ENCODE assay signal across 8 cellular contexts in genomic region chr1:30743584-30744059, GRCh38. TPM values are rescaled to one million over a fixed set of nuclear protein-coding genes. Genes with fewer than 3 reads are reported as not detected.
A peak's percentile ranks its signal among the peaks of the same experiment; 100 is the strongest.
DNase-seq lines count a peak whose midpoint lies in the region.

No MANE protein-coding gene starts in this region.

- in situ Hi-C loops in KBM-7 (cut with MboI; ENCODE audit: low pct_unique_long_range_greater_than_20kb, low sequenced_read_pairs), result no loop called here

- DNase-seq in NCI-H526 (lab: John Stamatoyannopoulos, UW), result peak; percentile 38 to 46
- no peak for DNase-seq in NCI-H526 treated with DMSO at 0.1 percent for 48 hours (lab: John Stamatoyannopoulos, UW)
- peak; percentile 94 for DNase-seq in KBM-7
- DNase-seq in activated CD4-positive, alpha-beta T cell treated with anti-CD3 and anti-CD28 coated beads for 48 hours, result peak; percentile 70
- peak; percentile 46 for DNase-seq in glomerular visceral epithelial cell (ENCODE audit: extremely low spot score)
- no peak for DNase-seq in H4 (ENCODE audit: low spot score)
- no peak for DNase-seq in SIG-M5 (lab: John Stamatoyannopoulos, UW)
- no peak for DNase-seq in amniotic stem cell (lab: John Stamatoyannopoulos, UW)

RNA-seq across cellular contexts. Expression of gene LAPTM5, which starts 14.0 kb away (rescaled TPM):
- 0.10 TPM in 1 of 2 replicates, not detected in the other for total RNA-seq in H4 (2014; rRNA removed; shearing (Covaris generic))

RNA-seq across cellular contexts. Expression of gene MATN1, which starts 20.2 kb away (rescaled TPM):
- total RNA-seq in H4 (2014; rRNA removed; shearing (Covaris generic)), result 0.06 and 0.51 TPM in 2 replicates

Comparison
In these comparisons a context has a peak if more than half of its experiments do, and no peak if none do; other contexts are left out.
1. DNase-seq: peak in NCI-H526 (2 of 2), KBM-7 (single experiment), activated CD4-positive, alpha-beta T cell treated with anti-CD3 and anti-CD28 coated beads for 48 hours (single experiment) and glomerular visceral epithelial cell (single experiment); none in NCI-H526 treated with DMSO at 0.1 percent for 48 hours (single experiment), H4 (single experiment), SIG-M5 (single experiment) and amniotic stem cell (single experiment).